ENCODE assay signal across 33 cellular contexts in genomic region chr6:135064586-135064985, GRCh38.
"Had no signal": no experiment of that assay in that cellular context is flagged by ENCODE, and none has a peak within 500 bp of the region (broad histone marks: within the 10 kb centered on the region; RNA-seq: fewer than 3 reads in every experiment).

No MANE protein-coding gene starts in this region.

- H3K27me3 Mint-ChIP-seq: activated CD4-positive, alpha-beta memory T cell treated with anti-CD3 and anti-CD28 coated beads, Interleukin-2, amount 10 ng/mL, durations not matched to agents 7 days and 5 days; activated CD4-positive, alpha-beta T cell treated with anti-CD3 and anti-CD28 coated beads for 36 hours; activated naive CD4-positive, alpha-beta T cell treated with anti-CD3 and anti-CD28 coated beads, Interleukin-2, amount 50 U/mL, for 24 hours; activated naive CD8-positive, alpha-beta T cell treated with anti-CD3 and anti-CD28 coated beads for 36 hours; activated naive CD8-positive, alpha-beta T cell treated with anti-CD3 and anti-CD28 coated beads, Interleukin-2, amount 50 U/mL, for 24 hours had no signal

- H3K4me1 ChIP-seq: adrenal gland, body of pancreas, colonic mucosa, gastroesophageal sphincter had no signal

- H3K9me3 ChIP-seq: adrenal gland, body of pancreas, colonic mucosa, gastroesophageal sphincter had no signal

- DNase-seq: activated CD4-positive, alpha-beta memory T cell treated with anti-CD3 and anti-CD28 coated beads, Interleukin-2, amount 10 ng/mL, durations not matched to agents 7 days and 5 days; activated CD4-positive, alpha-beta T cell treated with anti-CD3 and anti-CD28 coated beads for 36 hours; activated CD4-positive, alpha-beta T cell treated with anti-CD3 and anti-CD28 coated beads, Interleukin-2, amount 50 U/mL, for 4 hours; activated CD4-positive, CD25-positive, alpha-beta regulatory T cell; activated CD4-positive, CD25-positive, alpha-beta regulatory T cell treated with anti-CD3 and anti-CD28 coated beads, Interleukin-2, amount 50 U/mL, for 72 hours; activated CD8-positive, alpha-beta memory T cell treated with anti-CD3 and anti-CD28 coated beads, Interleukin-2, amount 10 ng/mL, durations not matched to agents 7 days and 5 days; activated CD8-positive, alpha-beta memory T cell treated with anti-CD3 and anti-CD28 coated beads, Interleukin-2, amount 50 U/mL, for 4 hours; activated effector memory CD4-positive, alpha-beta T cell treated with anti-CD3 and anti-CD28 coated beads, Interleukin-2, amount 50 U/mL, for 16 hours; activated naive CD4-positive, alpha-beta T cell treated with anti-CD3 and anti-CD28 coated beads for 36 hours; activated naive CD8-positive, alpha-beta T cell treated with anti-CD3 and anti-CD28 coated beads for 36 hours; activated naive CD8-positive, alpha-beta T cell treated with anti-CD3 and anti-CD28 coated beads, Interleukin-2, amount 50 U/mL, for 24 hours; activated T-cell treated with anti-CD3 and anti-CD28 coated beads, Interleukin-2, amount 50 U/mL, for 1 hour; activated T-cell treated with anti-CD3 and anti-CD28 coated beads, Interleukin-2, amount 50 U/mL, for 48 hours; adrenal gland; amygdala; aorta; body of pancreas; central memory CD4-positive, alpha-beta T cell; cerebellar nuclear complex; colonic mucosa; effector CD8-positive, alpha-beta T cell; foreskin fibroblast; head of caudate nucleus; hippocampal formation; T-helper 2 cell had no signal

- H3K27ac ChIP-seq: adrenal gland, body of pancreas, colonic mucosa, gastroesophageal sphincter had no signal

- H3K4me3 Mint-ChIP-seq: activated CD4-positive, alpha-beta memory T cell treated with anti-CD3 and anti-CD28 coated beads, Interleukin-2, amount 10 ng/mL, durations not matched to agents 7 days and 5 days; activated CD4-positive, alpha-beta T cell treated with anti-CD3 and anti-CD28 coated beads for 36 hours; activated CD4-positive, alpha-beta T cell treated with anti-CD3 and anti-CD28 coated beads, Interleukin-2, amount 10 ng/mL, durations not matched to agents 24 days and 14 days; activated CD8-positive, alpha-beta memory T cell treated with anti-CD3 and anti-CD28 coated beads, Interleukin-2, amount 10 ng/mL, durations not matched to agents 7 days and 5 days; activated naive CD4-positive, alpha-beta T cell treated with anti-CD3 and anti-CD28 coated beads for 36 hours; activated naive CD4-positive, alpha-beta T cell treated with anti-CD3 and anti-CD28 coated beads, Interleukin-2, amount 50 U/mL, for 24 hours; activated naive CD8-positive, alpha-beta T cell treated with anti-CD3 and anti-CD28 coated beads for 36 hours; activated naive CD8-positive, alpha-beta T cell treated with anti-CD3 and anti-CD28 coated beads, Interleukin-2, amount 50 U/mL, for 24 hours; activated T-helper 1 cell treated with anti-CD3 and anti-CD28 coated beads, Interleukin-12 subunit alpha, Interleukin-12 subunit beta, Interleukin-2, Interleukin-4 antibody, amounts not matched to agents 30 ng/mL and 10 ng/mL and 1 ng/mL, durations not matched to agents 14 hours and 24 hours and 36 hours had no signal

- ATAC-seq: activated CD4-positive, alpha-beta T cell treated with anti-CD3 and anti-CD28 coated beads for 36 hours; activated CD8-positive, alpha-beta memory T cell treated with anti-CD3 and anti-CD28 coated beads, Interleukin-2, amount 10 ng/mL, durations not matched to agents 7 days and 5 days; activated naive CD8-positive, alpha-beta T cell treated with anti-CD3 and anti-CD28 coated beads, Interleukin-2, amount 50 U/mL, for 24 hours; body of pancreas; esophagus mucosa; gastroesophageal sphincter had no signal

- H3K36me3 Mint-ChIP-seq: activated CD8-positive, alpha-beta memory T cell treated with anti-CD3 and anti-CD28 coated beads, Interleukin-2, amount 10 ng/mL, durations not matched to agents 7 days and 5 days; activated naive CD4-positive, alpha-beta T cell treated with anti-CD3 and anti-CD28 coated beads, Interleukin-2, amount 50 U/mL, for 24 hours had no signal

- H3K9me3 Mint-ChIP-seq: activated naive CD4-positive, alpha-beta T cell treated with anti-CD3 and anti-CD28 coated beads, Interleukin-2, amount 50 U/mL, for 24 hours had no signal

- FAIRE-seq: endometrium, endothelial cell of umbilical vein had no signal

- H3K27me3 ChIP-seq: adrenal gland, body of pancreas, colonic mucosa, gastroesophageal sphincter had no signal

- H3K27ac Mint-ChIP-seq: activated CD4-positive, alpha-beta memory T cell treated with anti-CD3 and anti-CD28 coated beads, Interleukin-2, amount 10 ng/mL, durations not matched to agents 7 days and 5 days; activated CD4-positive, alpha-beta T cell treated with anti-CD3 and anti-CD28 coated beads for 36 hours; activated CD4-positive, alpha-beta T cell treated with anti-CD3 and anti-CD28 coated beads, Interleukin-2, amount 10 ng/mL, durations not matched to agents 24 days and 14 days; activated CD8-positive, alpha-beta memory T cell treated with anti-CD3 and anti-CD28 coated beads, Interleukin-2, amount 10 ng/mL, durations not matched to agents 7 days and 5 days; activated naive CD4-positive, alpha-beta T cell treated with anti-CD3 and anti-CD28 coated beads for 36 hours; activated naive CD4-positive, alpha-beta T cell treated with anti-CD3 and anti-CD28 coated beads, Interleukin-2, amount 50 U/mL, for 24 hours; activated naive CD8-positive, alpha-beta T cell treated with anti-CD3 and anti-CD28 coated beads for 36 hours; activated naive CD8-positive, alpha-beta T cell treated with anti-CD3 and anti-CD28 coated beads, Interleukin-2, amount 50 U/mL, for 24 hours; activated T-helper 1 cell treated with anti-CD3 and anti-CD28 coated beads, Interleukin-12 subunit alpha, Interleukin-12 subunit beta, Interleukin-2, Interleukin-4 antibody, amounts not matched to agents 30 ng/mL and 10 ng/mL and 1 ng/mL, durations not matched to agents 14 hours and 24 hours and 36 hours; activated T-helper 2 cell treated with anti-CD3 and anti-CD28 coated beads, Interferon-gamma antibody, Interleukin-2, Interleukin-4, amounts not matched to agents 10 μg/mL and 5 μg/mL and 100 μg/mL, durations not matched to agents 14 hours and 24 hours and 36 hours had no signal

- H3K36me3 ChIP-seq: adrenal gland, colonic mucosa, gastroesophageal sphincter had no signal

- H3K4me3 ChIP-seq: adrenal gland, body of pancreas, colonic mucosa, gastroesophageal sphincter had no signal
